18 cellular contexts compared by ENCODE assay signal in the genomic region with DNA sequence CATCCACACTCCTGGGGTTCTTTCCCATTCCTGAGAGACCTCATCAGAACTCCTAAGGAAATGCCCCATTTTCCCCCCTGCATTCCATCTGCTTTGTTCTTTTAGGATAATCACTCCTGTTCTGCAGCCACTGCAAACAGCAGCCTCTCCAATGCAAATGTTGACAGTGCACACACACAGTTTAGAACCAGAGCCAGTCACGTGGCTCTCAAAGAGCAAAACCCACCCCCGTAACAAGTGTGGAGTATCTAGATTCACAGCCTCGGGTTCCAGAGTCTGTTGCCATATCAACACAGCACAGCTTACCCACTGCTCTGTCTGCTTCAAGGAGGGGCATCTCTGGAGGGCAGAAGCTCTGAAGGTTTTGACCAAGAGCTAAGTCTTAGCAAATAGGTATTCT.
"Had no signal": no experiment of that assay in that cellular context is flagged by ENCODE, and none has a peak within 500 bp of the region (broad histone marks: within the 10 kb centered on the region; RNA-seq: fewer than 3 reads in every experiment).

No MANE protein-coding gene starts in this region.

- H3K27me3 Mint-ChIP-seq: activated CD4-positive, alpha-beta T cell treated with anti-CD3 and anti-CD28 coated beads, Interleukin-2, amount 10 ng/mL, durations not matched to agents 24 days and 14 days had no signal

- H3K27me3 ChIP-seq: brain microvascular endothelial cell, tibial artery, uterus had no signal

- H3K4me1 Mint-ChIP-seq: activated B cell treated with CpG ODN at 0.5 μM for 24 hours; activated CD4-positive, alpha-beta T cell treated with anti-CD3 and anti-CD28 coated beads, Interleukin-2, amount 10 ng/mL, durations not matched to agents 24 days and 14 days; central memory CD8-positive, alpha-beta T cell; immature natural killer cell; naive B cell; stimulated activated memory B cell treated with anti-CD40 and anti-IgM and Interleukin-4, amounts not matched to agents 10 μg/mL and 1 μg/mL and 100 μg/mL, for 72 hours had no signal

- H3K36me3 Mint-ChIP-seq: activated naive CD8-positive, alpha-beta T cell treated with anti-CD3 and anti-CD28 coated beads, Interleukin-2, amount 10 ng/mL, durations not matched to agents 7 days and 5 days; immature natural killer cell; naive B cell; stimulated activated memory B cell treated with anti-CD40 and anti-IgM and Interleukin-4, amounts not matched to agents 10 μg/mL and 1 μg/mL and 100 μg/mL, for 72 hours had no signal

- H3K36me3 ChIP-seq: brain microvascular endothelial cell, tibial artery, uterus had no signal

- H3K27ac Mint-ChIP-seq: activated B cell treated with CpG ODN at 0.5 μM for 24 hours; activated CD4-positive, alpha-beta T cell treated with anti-CD3 and anti-CD28 coated beads, Interleukin-2, amount 10 ng/mL, durations not matched to agents 24 days and 14 days; activated naive CD8-positive, alpha-beta T cell treated with anti-CD3 and anti-CD28 coated beads, Interleukin-2, amount 10 ng/mL, durations not matched to agents 7 days and 5 days; immature natural killer cell; stimulated activated memory B cell treated with anti-CD40 and anti-IgM and Interleukin-4, amounts not matched to agents 10 μg/mL and 1 μg/mL and 100 μg/mL, for 72 hours had no signal

- H3K4me3 Mint-ChIP-seq: activated B cell treated with CpG ODN at 0.5 μM for 24 hours; activated CD4-positive, alpha-beta T cell treated with anti-CD3 and anti-CD28 coated beads, Interleukin-2, amount 10 ng/mL, durations not matched to agents 24 days and 14 days; activated naive CD8-positive, alpha-beta T cell treated with anti-CD3 and anti-CD28 coated beads, Interleukin-2, amount 10 ng/mL, durations not matched to agents 7 days and 5 days; central memory CD8-positive, alpha-beta T cell; immature natural killer cell; naive B cell; stimulated activated memory B cell treated with anti-CD40 and anti-IgM and Interleukin-4, amounts not matched to agents 10 μg/mL and 1 μg/mL and 100 μg/mL, for 72 hours had no signal

- H3K9me3 Mint-ChIP-seq: activated B cell treated with CpG ODN at 0.5 μM for 24 hours; activated CD4-positive, alpha-beta T cell treated with anti-CD3 and anti-CD28 coated beads, Interleukin-2, amount 10 ng/mL, durations not matched to agents 24 days and 14 days; activated naive CD8-positive, alpha-beta T cell treated with anti-CD3 and anti-CD28 coated beads, Interleukin-2, amount 10 ng/mL, durations not matched to agents 7 days and 5 days; central memory CD8-positive, alpha-beta T cell; naive B cell; stimulated activated memory B cell treated with anti-CD40 and anti-IgM and Interleukin-4, amounts not matched to agents 10 μg/mL and 1 μg/mL and 100 μg/mL, for 72 hours had no signal

- DNase-seq: activated B cell treated with CpG ODN at 0.5 μM for 24 hours; activated CD4-positive, alpha-beta T cell treated with anti-CD3 and anti-CD28 coated beads, Interleukin-2, amount 10 ng/mL, durations not matched to agents 24 days and 14 days; activated CD8-positive, alpha-beta memory T cell treated with anti-CD3 and anti-CD28 coated beads for 24 hours; activated naive CD8-positive, alpha-beta T cell treated with anti-CD3 and anti-CD28 coated beads, Interleukin-2, amount 10 ng/mL, durations not matched to agents 7 days and 5 days; brain microvascular endothelial cell; foreskin fibroblast; immature natural killer cell; left cardiac atrium; naive B cell; retina; stimulated activated CD4-positive, alpha-beta T cell treated with anti-CD3 and anti-CD28 coated beads, Interleukin-2, amount 100 ng/mL, for 48 hours; T-helper 2 cell; tibial artery; uterus had no signal

- H3K4me1 ChIP-seq: tibial artery, uterus had no signal

- H3K27ac ChIP-seq: brain microvascular endothelial cell, coronary artery, tibial artery, uterus had no signal

- H3K4me3 ChIP-seq: coronary artery, lung, tibial artery, uterus had no signal

- H3K9me3 ChIP-seq: tibial artery, uterus had no signal

- ATAC-seq: left cardiac atrium; stimulated activated memory B cell treated with anti-CD40 and anti-IgM and Interleukin-4, amounts not matched to agents 10 μg/mL and 1 μg/mL and 100 μg/mL, for 72 hours had no signal
